14 cellular contexts compared by ENCODE assay signal in the genomic region with DNA sequence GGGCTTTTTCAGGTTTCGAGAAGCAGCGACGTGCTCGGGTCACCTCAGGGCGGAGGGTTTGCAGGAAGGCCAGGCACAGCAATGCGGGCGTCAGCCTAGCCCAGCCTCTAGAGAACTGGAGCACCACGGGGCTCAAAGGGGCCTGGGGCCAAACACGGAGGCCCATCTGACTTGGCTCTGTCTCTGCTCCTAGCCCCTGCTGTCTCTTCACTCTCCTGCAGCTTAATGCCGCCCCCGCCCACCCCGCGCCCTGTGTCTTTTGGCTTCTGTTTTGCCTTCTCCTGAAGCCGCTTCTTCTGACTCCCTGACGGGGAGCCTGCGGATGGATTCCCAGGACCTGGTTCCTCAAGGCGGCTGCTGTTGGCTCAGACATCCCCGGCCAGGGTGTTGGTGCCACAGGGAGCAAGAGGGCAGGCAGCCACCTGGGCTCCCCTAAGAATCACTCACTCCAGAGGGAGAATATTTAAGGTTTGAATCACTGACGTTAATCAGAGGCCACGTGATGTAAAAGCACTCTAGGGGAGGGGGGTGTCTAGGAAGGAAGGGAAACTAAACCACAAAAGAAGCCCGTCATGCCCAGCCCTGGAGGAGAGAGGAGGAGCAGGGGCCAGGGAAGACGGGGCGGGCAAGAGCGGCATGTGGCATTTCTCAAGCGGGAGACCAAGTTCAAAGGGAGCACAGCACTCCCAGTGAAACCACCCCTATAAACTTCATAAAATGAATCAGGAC. TPM values are rescaled to one million over a fixed set of nuclear protein-coding genes. Genes with fewer than 3 reads are reported as not detected.
DNase-seq lines count a peak whose midpoint lies in the region; ATAC-seq and TF ChIP-seq lines count a peak whose summit lies in the region.
"Had no signal": no experiment of that assay in that cellular context is flagged by ENCODE, and none has a peak within 500 bp of the region (broad histone marks: within the 10 kb centered on the region; RNA-seq: fewer than 3 reads in every experiment).

No MANE protein-coding gene starts in this region.

- DNase-seq in CD8-positive, alpha-beta T cell, result no peak
- peak; percentile 96 for DNase-seq in HT1080 (ENCODE audit: low read depth)
- DNase-seq in cardiac fibroblast (ENCODE audit: low read depth in 2 of 2), result peak; percentile 16 to 41
- DNase-seq in neural crest cell (ENCODE audit: low read depth, low spot score), result no peak
- DNase-seq in GM10248 (ENCODE audit: extremely low spot score), result no peak
- DNase-seq in DMS79 treated with DMSO at 0.1 percent for 48 hours (lab: John Stamatoyannopoulos, UW), result no peak
- no peak for DNase-seq in endothelial cell (ENCODE audit: low spot score)
- DNase-seq: DMS79, immature natural killer cell, NCI-H1417 treated with DMSO at 0.1 percent for 48 hours, SHP77 treated with DMSO at 0.1 percent for 48 hours had no signal

- no peaks in the 10 kb centered on the region for H3K36me3 ChIP-seq in CD8-positive, alpha-beta T cell (ENCODE audit: insufficient read depth, low read length)

- no peak overlapping the region for H3K27ac Mint-ChIP-seq in CD8-positive, alpha-beta T cell
- H3K27ac Mint-ChIP-seq in neural crest cell (ENCODE audit: unreplicated experiment), result peak overlapping the region; percentile 81
- H3K27ac Mint-ChIP-seq in endothelial cell (ENCODE audit: unreplicated experiment), result no peak overlapping the region
- H3K27ac Mint-ChIP-seq: immature natural killer cell had no signal

- no peak for ATAC-seq in CD8-positive, alpha-beta T cell
- no peak for ATAC-seq in GM21825 (IDR thresholded peaks at IDR 0.05; ENCODE audit: unreplicated experiment)

- H3K4me3 Mint-ChIP-seq in CD8-positive, alpha-beta T cell, result peak overlapping the region; percentile 11
- H3K4me3 Mint-ChIP-seq in neural crest cell (no peak overlapping the region), endothelial cell (ENCODE audit: unreplicated experiment) (no peak overlapping the region)
- H3K4me3 Mint-ChIP-seq: immature natural killer cell had no signal

- peaks cover 2% of the 10 kb centered on the region for H3K9me3 Mint-ChIP-seq in CD8-positive, alpha-beta T cell
- H3K9me3 Mint-ChIP-seq in neural crest cell, result no peaks in the 10 kb centered on the region
- no peaks in the 10 kb centered on the region for H3K9me3 Mint-ChIP-seq in endothelial cell (ENCODE audit: unreplicated experiment)
- H3K9me3 Mint-ChIP-seq: immature natural killer cell had no signal

- peaks cover 11% of the 10 kb centered on the region for H3K4me1 Mint-ChIP-seq in CD8-positive, alpha-beta T cell (ENCODE audit: low read depth)
- H3K4me1 Mint-ChIP-seq in neural crest cell, result peaks cover 17% of the 10 kb centered on the region
- no peaks in the 10 kb centered on the region for H3K4me1 Mint-ChIP-seq in endothelial cell (ENCODE audit: unreplicated experiment)
- H3K4me1 Mint-ChIP-seq: immature natural killer cell had no signal

- H3K27me3 Mint-ChIP-seq in CD8-positive, alpha-beta T cell (ENCODE audit: low read depth), result peaks cover 38% of the 10 kb centered on the region
- peaks cover 16% of the 10 kb centered on the region for H3K27me3 Mint-ChIP-seq in neural crest cell (ENCODE audit: low read depth)
- H3K27me3 Mint-ChIP-seq in endothelial cell (ENCODE audit: unreplicated experiment), result peaks cover 1% of the 10 kb centered on the region

- H3K27me3 ChIP-seq in CD8-positive, alpha-beta T cell (ENCODE audit: insufficient read depth, low read length), result no peaks in the 10 kb centered on the region

- no peaks in the 10 kb centered on the region for H3K9me3 ChIP-seq in CD8-positive, alpha-beta T cell (ENCODE audit: low read length)

- CTCF ChIA-PET in CD8-positive, alpha-beta T cell (lab: Charles Lee), result no interaction called here
- CTCF ChIA-PET in GM10248 (lab: Yijun Ruan, JAX), result no interaction called here

- no peak overlapping the region for H3K4me3 ChIP-seq in CD8-positive, alpha-beta T cell (ENCODE audit: low read depth, low read length)
- H3K4me3 ChIP-seq in cardiac fibroblast (replicated peaks in 1 of 2; ENCODE audit: low read depth in 2 of 2, low read length in 2 of 2), result no peak overlapping the region

- no peaks in the 10 kb centered on the region for H3K36me3 Mint-ChIP-seq in CD8-positive, alpha-beta T cell
- H3K36me3 Mint-ChIP-seq in neural crest cell (ENCODE audit: low read depth) (no peaks in the 10 kb centered on the region), endothelial cell (ENCODE audit: low read depth, unreplicated experiment) (no peaks in the 10 kb centered on the region)
- H3K36me3 Mint-ChIP-seq: immature natural killer cell had no signal

- intact Hi-C loops in CD8-positive, alpha-beta T cell (cut with DNase I, micrococcal nuclease), result no loop called here

- POLR2A ChIA-PET in CD8-positive, alpha-beta T cell (lab: Charles Lee), result no interaction called here
- POLR2A ChIA-PET in GM10248 (lab: Yijun Ruan, JAX), result no interaction called here

- no peak for TF ChIP-seq CTCF in CD8-positive, alpha-beta T cell (IDR thresholded peaks at IDR 0.05)
- TF ChIP-seq CTCF in cardiac fibroblast (IDR thresholded peaks at IDR 0.05; ENCODE audit: low read depth, low read length) (no peak), neural crest cell (conservative IDR thresholded peaks at IDR 0.05) (no peak), GM10248 (IDR thresholded peaks at IDR 0.05; ENCODE audit: control extremely low read depth, extremely low read depth, low read depth, missing control alignments) (no peak), endothelial cell (IDR thresholded peaks at IDR 0.05; ENCODE audit: unreplicated experiment) (no peak)

- H3K27ac ChIP-seq in CD8-positive, alpha-beta T cell (ENCODE audit: low read depth, low read length), result no peak overlapping the region

- H3K4me1 ChIP-seq in CD8-positive, alpha-beta T cell (ENCODE audit: insufficient read depth, low read length), result no peaks in the 10 kb centered on the region

RNA-seq across cellular contexts. Expression of a gene that starts 36.9 kb away (rescaled TPM):
- total RNA-seq in CD8-positive, alpha-beta T cell, result not detected
- total RNA-seq in HT1080 (2014; rRNA removed; shearing (Covaris generic)), result not detected in 2 replicates
- not detected in 2 replicates for polyA plus RNA-seq in HT1080 (2015; cell fraction: cytosol; rRNA removed)
- not detected in 2 replicates for polyA plus RNA-seq in HT1080 (2015; cell fraction: nucleus; rRNA removed)
- total RNA-seq in neural crest cell (11.7 and 12.2 TPM in 2 replicates), endothelial cell (ENCODE audit: unreplicated experiment) (0.10 TPM)
- total RNA-seq: dermis microvascular lymphatic vessel endothelial cell, pulmonary artery endothelial cell had no signal
- polyA plus RNA-seq: immature natural killer cell had no signal

Comparison
In these comparisons a context has a peak if more than half of its experiments do, and no peak if none do; other contexts are left out.
1. DNase-seq: peak in HT1080 (single experiment) and cardiac fibroblast (2 of 2); none in CD8-positive, alpha-beta T cell (0 of 7), neural crest cell (single experiment), GM10248 (single experiment), DMS79 treated with DMSO at 0.1 percent for 48 hours (single experiment) and endothelial cell (single experiment).
2. RNA of a gene that starts 36.9 kb away (total RNA-seq): 11.7 to 12.2 TPM in neural crest cell; 0.10 TPM in endothelial cell (single experiment), not detected in CD8-positive, alpha-beta T cell and not detected in HT1080; every median in the first group is over 10 times any median in the second.